In the genomic region with DNA sequence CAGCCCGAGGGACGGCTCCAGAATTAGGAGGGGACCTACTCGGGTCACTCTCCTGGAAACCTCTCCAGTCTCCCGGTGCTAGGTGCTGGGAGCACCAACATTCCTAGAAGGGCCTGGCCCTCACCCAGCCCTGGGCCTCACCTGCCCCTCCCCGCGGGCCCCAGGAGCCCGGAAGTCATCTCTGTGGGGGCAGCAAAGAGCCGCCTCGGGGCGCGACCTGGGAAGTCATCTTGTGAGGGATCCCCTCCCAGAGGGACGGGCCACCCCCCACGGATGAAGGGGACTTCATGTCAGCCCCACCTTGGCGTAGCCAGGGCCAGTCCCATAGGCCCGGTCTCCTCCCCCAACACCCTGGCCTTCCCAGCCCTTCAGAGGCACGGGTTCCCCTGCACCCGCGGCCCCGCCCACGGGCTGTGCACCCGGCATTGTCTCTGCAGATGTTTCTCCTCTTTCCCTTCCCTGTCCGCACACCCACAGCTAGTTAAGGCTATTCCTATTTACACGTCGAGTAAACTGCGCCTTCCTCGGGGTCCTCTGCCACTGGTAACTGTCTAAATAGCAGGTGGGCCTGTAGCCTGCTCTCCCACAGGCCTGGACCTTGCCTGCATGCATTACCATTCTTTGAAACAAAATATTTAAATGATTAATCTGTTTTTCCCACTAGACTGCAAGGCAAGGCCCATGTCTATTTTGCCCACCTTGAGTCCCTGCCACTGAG, we compare ENCODE assay signal across 8 cellular contexts. TPM values are rescaled to one million over a fixed set of nuclear protein-coding genes. Genes with fewer than 3 reads are reported as not detected.
A peak's percentile ranks its signal among the peaks of the same experiment; 100 is the strongest.
DNase-seq lines count a peak whose midpoint lies in the region; ATAC-seq and TF ChIP-seq lines count a peak whose summit lies in the region.

No MANE protein-coding gene starts in this region.

- 13% methylated on average over 26 of the region's 26 CpGs for WGBS in smooth muscle cell (ENCODE audit: low lambda C conversion rate)

- H3K9me3 ChIP-seq in CD4-positive, alpha-beta T cell (ENCODE audit: control insufficient read depth, low read length): no peaks in the 10 kb centered on the region
- H3K9me3 ChIP-seq in iPS-18a (ENCODE audit: control insufficient read depth, low read depth, low read length) (no peaks in the 10 kb centered on the region), smooth muscle cell (replicated peaks; ENCODE audit: low read depth) (no peaks in the 10 kb centered on the region)

- POLR2A ChIA-PET in CD4-positive, alpha-beta T cell (lab: Charles Lee): interaction anchor here (0.7 to 3.4 kb wide), 20 partner anchors 9 to 614 kb away, joined by 3 to 32 read pairs (median 4); a partner anchor contains a TSS
- POLR2A ChIA-PET in RWPE1 (lab: Yijun Ruan, JAX; ENCODE audit: low non-redundant PET): no interaction called here

- H3K9ac ChIP-seq in iPS-18a (ENCODE audit: low read length) (no peak overlapping the region), smooth muscle cell (ENCODE audit: low read depth) (peak overlapping the region; percentile 55)

- in situ Hi-C loops in astrocyte of the cerebellum (cut with HindIII; ENCODE audit: low sequenced_read_pairs): no loop called here

- peak overlapping the region; percentile 93 for H3K27ac Mint-ChIP-seq in CD4-positive, alpha-beta T cell

- no peaks in the 10 kb centered on the region for H3F3A ChIP-seq in smooth muscle cell (ENCODE audit: low read depth)

- H3K36me3 Mint-ChIP-seq in CD4-positive, alpha-beta T cell (ENCODE audit: low read depth): peaks cover 31% of the 10 kb centered on the region

- peaks cover 7% of the 10 kb centered on the region for H3K4me1 ChIP-seq in iPS-18a (ENCODE audit: control insufficient read depth, low read depth, low read length)
- peaks cover 13% of the 10 kb centered on the region for H3K4me1 ChIP-seq in smooth muscle cell (ENCODE audit: low read depth)

- no peaks in the 10 kb centered on the region for H3K79me2 ChIP-seq in smooth muscle cell (ENCODE audit: low read depth)

- H3K4me3 Mint-ChIP-seq in CD4-positive, alpha-beta T cell: peak overlapping the region; percentile 95

- CTCF ChIA-PET in CD4-positive, alpha-beta T cell (lab: Charles Lee): interaction anchor here (0.8 to 10.0 kb wide), 3 partner anchors 13 to 32 kb away, joined by 3 to 50 read pairs (median 6); no protein-coding TSS in a partner anchor
- CTCF ChIA-PET in RWPE1 (lab: Yijun Ruan, JAX): no interaction called here

- peak in 7 of 10 experiments; percentile 33 to 59 (median 52) for DNase-seq in CD4-positive, alpha-beta T cell
- DNase-seq in RWPE1 (ENCODE audit: low spot score) (peak; percentile 4), astrocyte of the cerebellum (ENCODE audit: low read depth) (no peak), smooth muscle cell (lab: John Stamatoyannopoulos, UW; ENCODE audit: unreplicated experiment) (no peak), amniotic stem cell (lab: John Stamatoyannopoulos, UW) (no peak)

- H3K36me3 ChIP-seq in iPS-18a (ENCODE audit: control insufficient read depth, low read depth, low read length): no peaks in the 10 kb centered on the region
- H3K36me3 ChIP-seq in smooth muscle cell (ENCODE audit: low read depth): no peaks in the 10 kb centered on the region

- H3K4me1 Mint-ChIP-seq in CD4-positive, alpha-beta T cell (ENCODE audit: low read depth): peaks cover 69% of the 10 kb centered on the region

- intact Hi-C loops in CD4-positive, alpha-beta T cell (cut with DNase I, micrococcal nuclease): loop anchor here (2.0 to 10.0 kb wide), 4 partner anchors 40 to 868 kb away; a partner anchor contains a TSS

- no peaks in the 10 kb centered on the region for H3K27me3 Mint-ChIP-seq in CD4-positive, alpha-beta T cell

- H4K20me1 ChIP-seq in smooth muscle cell (ENCODE audit: low read depth): no peaks in the 10 kb centered on the region

- peak overlapping the region; percentile 96 for H3K4me2 ChIP-seq in smooth muscle cell

- H3K4me3 ChIP-seq in astrocyte of the cerebellum (ENCODE audit: low read depth, low read length) (peak overlapping the region; percentile 74), iPS-18a (ENCODE audit: low read length) (peak overlapping the region; percentile 73), smooth muscle cell (peak overlapping the region; percentile 85)

- no peak for TF ChIP-seq CTCF in CD4-positive, alpha-beta T cell (IDR thresholded peaks at IDR 0.05)
- TF ChIP-seq CTCF in RWPE1 (conservative IDR thresholded peaks at IDR 0.05; ENCODE audit: low read depth) (no peak), astrocyte of the cerebellum (IDR thresholded peaks at IDR 0.05; ENCODE audit: low read depth, low read length, missing control alignments) (no peak), smooth muscle cell (IDR thresholded peaks at IDR 0.05; ENCODE audit: borderline replicate concordance, insufficient read depth, poor library complexity, severe bottlenecking) (no peak)

- H3K9me3 Mint-ChIP-seq in CD4-positive, alpha-beta T cell: no peaks in the 10 kb centered on the region

- peak overlapping the region; percentile 88 for H3K27ac ChIP-seq in CD4-positive, alpha-beta T cell (ENCODE audit: low read depth, low read length)
- H3K27ac ChIP-seq in RWPE1 (peak overlapping the region; percentile 66), iPS-18a (ENCODE audit: low read length) (no peak overlapping the region), smooth muscle cell (ENCODE audit: low read depth) (no peak overlapping the region)

- TF ChIP-seq POLR2A in GM19099 (IDR thresholded peaks at IDR 0.05; ENCODE audit: extremely low read depth, insufficient read length, low read depth): peak; percentile 23

- no peaks in the 10 kb centered on the region for H3K27me3 ChIP-seq in CD4-positive, alpha-beta T cell (ENCODE audit: control insufficient read depth, insufficient read depth, low read length)
- peaks cover 20% of the 10 kb centered on the region for H3K27me3 ChIP-seq in iPS-18a (ENCODE audit: control insufficient read depth, insufficient read depth, low read length)
- H3K27me3 ChIP-seq in smooth muscle cell (ENCODE audit: low read depth): no peaks in the 10 kb centered on the region

- peak overlapping the region; percentile 87 for H2AFZ ChIP-seq in smooth muscle cell (ENCODE audit: low read depth)

- peak; percentile 13 for ATAC-seq in CD4-positive, alpha-beta T cell (ENCODE audit: poor library complexity)
- peak; percentile 27 for ATAC-seq in HG03175 (IDR thresholded peaks at IDR 0.05; ENCODE audit: unreplicated experiment)

RNA-seq across cellular contexts. Expression of a gene that starts 0.9 kb away (rescaled TPM):
- total RNA-seq in CD4-positive, alpha-beta T cell: 100 to 1,000 TPM; 164 to 165 TPM
- total RNA-seq in smooth muscle cell: 16.8 and 20.6 TPM in 2 replicates
- polyA plus RNA-seq in smooth muscle cell: 29.3 and 34.1 TPM in 2 replicates

RNA-seq across cellular contexts. Expression of a gene that starts 42.0 kb away (rescaled TPM):
- total RNA-seq in CD4-positive, alpha-beta T cell: 10 to 100 TPM; 12.5 to 13.5 TPM
- 16.0 and 26.0 TPM in 2 replicates for total RNA-seq in smooth muscle cell
- 9.7 and 13.2 TPM in 2 replicates for polyA plus RNA-seq in smooth muscle cell

Comparison
In these comparisons a context has a peak if more than half of its experiments do, and no peak if none do; other contexts are left out.
1. DNase-seq: peak in CD4-positive, alpha-beta T cell (7 of 10) and RWPE1 (single experiment); none in astrocyte of the cerebellum (single experiment), smooth muscle cell (single experiment) and amniotic stem cell (single experiment).
2. H3K27ac ChIP-seq: peak in CD4-positive, alpha-beta T cell (single experiment) and RWPE1 (single experiment); none in iPS-18a (single experiment) and smooth muscle cell (single experiment).
3. Peak in every context shown above with its lines, with median percentiles within 50 percentile points of each other: H3K4me3 ChIP-seq.